ENCODE assay signal across 8 cellular contexts in genomic region chr22:37051629-37052385, GRCh38. TPM values are rescaled to one million over a fixed set of nuclear protein-coding genes. Genes with fewer than 3 reads are reported as not detected.
DNase-seq lines count a peak whose midpoint lies in the region; ATAC-seq lines count a peak whose summit lies in the region.

Gene KCTD17, plus strand, starts transcription at chr22:37051742. Its CDS starts 19 bp downstream, at chr22:37051761.

- H3K27ac Mint-ChIP-seq in CD8-positive, alpha-beta memory T cell: peak within 1 kb of the TSS in 7 of 8 donors; percentile 45 to 93 (median 86)

- peak; percentile 58 to 79 (median 69) for DNase-seq in CD8-positive, alpha-beta memory T cell
- DNase-seq in NAMALWA (ENCODE audit: low spot score) (peak; percentile 79), cerebellum (ENCODE audit: low spot score) (peak; percentile 89), kidney glomerular epithelial cell (lab: John Stamatoyannopoulos, UW) (peak; percentile 34)
- peak; percentile 65 for DNase-seq in activated CD4-positive, alpha-beta T cell treated with anti-CD3 and anti-CD28 coated beads for 1 hour
- DNase-seq in stimulated activated CD4-positive, alpha-beta T cell treated with anti-CD3 and anti-CD28 coated beads, Interleukin-15, amount 100 ng/mL, for 48 hours (ENCODE audit: low read depth in 2 of 2): peak; percentile 53 to 73

- H3K36me3 ChIP-seq in CD8-positive, alpha-beta memory T cell (ENCODE audit: insufficient read depth, low read length): peaks cover 11% of the 10 kb centered on the region

- no peaks in the 10 kb centered on the region for H3K27me3 ChIP-seq in CD8-positive, alpha-beta memory T cell (ENCODE audit: insufficient read depth, low read length, poor library complexity, severe bottlenecking)

- H3K4me1 ChIP-seq in CD8-positive, alpha-beta memory T cell (ENCODE audit: insufficient read depth, low read length): peaks cover 10% of the 10 kb centered on the region

- POLR2A ChIA-PET in CD8-positive, alpha-beta memory T cell (lab: Charles Lee): interaction anchor here (0.9 kb wide), 1 partner anchor 148 kb away, joined by 4 read pairs; no protein-coding TSS in a partner anchor

- H3K9me3 ChIP-seq in CD8-positive, alpha-beta memory T cell (ENCODE audit: low read length): no peaks in the 10 kb centered on the region

- no peak within 1 kb of the TSS for H3K27ac ChIP-seq in CD8-positive, alpha-beta memory T cell (ENCODE audit: low read depth, low read length)

- peak within 1 kb of the TSS; percentile 62 for H3K4me3 ChIP-seq in CD8-positive, alpha-beta memory T cell (ENCODE audit: low read length)

- CTCF ChIA-PET in CD8-positive, alpha-beta memory T cell (lab: Charles Lee): interaction anchor here (0.5 to 1.5 kb wide), 3 partner anchors 148 to 515 kb away, joined by 3 to 5 read pairs (median 3); no protein-coding TSS in a partner anchor

- no peaks in the 10 kb centered on the region for H3K9me3 Mint-ChIP-seq in CD8-positive, alpha-beta memory T cell

- H3K4me1 Mint-ChIP-seq in CD8-positive, alpha-beta memory T cell: peaks cover 6 to 20% (median 11%) of the 10 kb centered on the region in 3 donors

- peak within 1 kb of the TSS; percentile 77 to 88 (median 84) for H3K4me3 Mint-ChIP-seq in CD8-positive, alpha-beta memory T cell

- H3K27me3 Mint-ChIP-seq in CD8-positive, alpha-beta memory T cell: no peaks in the 10 kb centered on the region

- H3K36me3 Mint-ChIP-seq in CD8-positive, alpha-beta memory T cell: peaks cover 0 to 31% (median 3%) of the 10 kb centered on the region in 3 donors

- ATAC-seq in GM21526 (IDR thresholded peaks at IDR 0.05; ENCODE audit: low FRiP score, unreplicated experiment): peak; percentile 62
- no peak for ATAC-seq in HG02884 (IDR thresholded peaks at IDR 0.05; ENCODE audit: unreplicated experiment)

RNA-seq across cellular contexts. Expression of gene KCTD17, which starts in this region (rescaled TPM):
- total RNA-seq in CD8-positive, alpha-beta memory T cell: 10 to 100 TPM; 40.8 to 44.8 TPM
- polyA plus RNA-seq in CD8-positive, alpha-beta memory T cell: 12.9 TPM
- total RNA-seq in cerebellum: 18.8 TPM

Comparison
In these comparisons a context has a peak if more than half of its experiments do, and no peak if none do; other contexts are left out.
1. DNase-seq: peak in every context shown above with its lines; median percentile 89 in cerebellum; 79 in NAMALWA; 69 in CD8-positive, alpha-beta memory T cell; 65 in activated CD4-positive, alpha-beta T cell treated with anti-CD3 and anti-CD28 coated beads for 1 hour; 63 in stimulated activated CD4-positive, alpha-beta T cell treated with anti-CD3 and anti-CD28 coated beads, Interleukin-15, amount 100 ng/mL, for 48 hours; 34 in kidney glomerular epithelial cell.